ENCODE assay signal across 8 cellular contexts in the genomic region with DNA sequence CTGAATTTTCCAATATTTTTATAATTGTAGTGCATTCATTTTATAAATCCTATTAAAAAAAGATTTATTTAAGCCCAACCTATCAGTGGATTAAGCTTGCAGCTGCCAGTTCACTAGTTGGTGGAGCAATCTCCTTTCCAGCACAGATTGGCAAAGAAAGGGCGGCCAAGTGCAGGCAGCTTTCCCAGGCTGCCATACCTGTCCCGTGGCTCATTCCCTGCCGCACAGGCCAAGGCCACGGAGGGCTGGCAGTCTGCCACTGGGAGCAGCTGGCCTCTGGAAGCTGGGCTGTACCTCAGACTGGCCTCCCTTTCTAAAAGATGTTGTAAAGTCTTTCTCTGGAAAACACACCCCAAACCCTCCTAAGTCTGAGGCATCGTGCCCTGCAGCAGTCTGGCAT.
A peak's percentile ranks its signal among the peaks of the same experiment; 100 is the strongest.
DNase-seq lines count a peak whose midpoint lies in the region; ATAC-seq and TF ChIP-seq lines count a peak whose summit lies in the region.
"Had no signal": no experiment of that assay in that cellular context is flagged by ENCODE, and none has a peak within 500 bp of the region (broad histone marks: within the 10 kb centered on the region; RNA-seq: fewer than 3 reads in every experiment).

No MANE protein-coding gene starts in this region.

- H3T11ph ChIP-seq in H9 (ENCODE audit: low read length): no peak overlapping the region

- H3K4ac ChIP-seq in H9 (ENCODE audit: low read depth, low read length): no peak overlapping the region
- H3K4ac ChIP-seq in mesendoderm (ENCODE audit: low read depth, low read length): no peak overlapping the region

- H2BK12ac ChIP-seq in H9 (ENCODE audit: insufficient read length, low read depth, low read length): no peak overlapping the region

- no peak overlapping the region for H3K18ac ChIP-seq in H9 (ENCODE audit: insufficient read length, low read depth, low read length)
- H3K18ac ChIP-seq in mesendoderm (ENCODE audit: low read length): no peak overlapping the region

- no peak overlapping the region for H2BK120ac ChIP-seq in H9 (ENCODE audit: low read depth, low read length, poor library complexity, severe bottlenecking)
- no peak overlapping the region for H2BK120ac ChIP-seq in mesendoderm (ENCODE audit: low read depth, low read length)

- no peak overlapping the region for H3K56ac ChIP-seq in H9 (ENCODE audit: insufficient read length, low read depth, low read length)
- no peak overlapping the region for H3K56ac ChIP-seq in mesendoderm (ENCODE audit: low read length)

- H4K8ac ChIP-seq in H9 (replicated peaks; ENCODE audit: insufficient read length, low read depth, low read length) (no peak overlapping the region), mesendoderm (ENCODE audit: low read depth, low read length) (no peak overlapping the region)

- DNase-seq in LHCN-M2 (ENCODE audit: low read depth) (peak; percentile 93), amniotic stem cell (lab: John Stamatoyannopoulos, UW) (peak; percentile 33), hepatocyte (ENCODE audit: low spot score) (peak; percentile 34), upper lobe of right lung (peak; percentile 84), NCI-H1930 (lab: John Stamatoyannopoulos, UW) (no peak), H9 (no peak), mesendoderm (no peak)

- H3K4me2 ChIP-seq in hepatocyte (no peak overlapping the region), H9 (ENCODE audit: insufficient read depth, insufficient read length, low read length) (no peak overlapping the region), mesendoderm (ENCODE audit: low read length) (no peak overlapping the region)

- no peak overlapping the region for H3K27ac ChIP-seq in hepatocyte
- H3K27ac ChIP-seq in upper lobe of right lung: no peak overlapping the region
- H3K27ac ChIP-seq in H9 (ENCODE audit: insufficient read length, low read depth, low read length): no peak overlapping the region
- H3K27ac ChIP-seq in mesendoderm (ENCODE audit: low read depth, low read length): no peak overlapping the region
- H3K27ac ChIP-seq: parathyroid adenoma had no signal

- H4K91ac ChIP-seq in H9 (ENCODE audit: insufficient read length, low read depth, low read length): no peak overlapping the region

- H2AK5ac ChIP-seq in H9 (ENCODE audit: insufficient read length, low read length): no peak overlapping the region
- H2AK5ac ChIP-seq in mesendoderm (ENCODE audit: low read length): no peak overlapping the region

- H3K9ac ChIP-seq in H9 (ENCODE audit: extremely low read depth, insufficient read length, low read length) (no peak overlapping the region), mesendoderm (ENCODE audit: low read length) (no peak overlapping the region)
- H3K9ac ChIP-seq: parathyroid adenoma had no signal

- TF ChIP-seq CTCF in hepatocyte (IDR thresholded peaks at IDR 0.05; ENCODE audit: poor library complexity) (no peak), upper lobe of right lung (IDR thresholded peaks at IDR 0.05) (no peak), H9 (conservative IDR thresholded peaks at IDR 0.05) (no peak)

- H3K27me3 ChIP-seq in hepatocyte: no peaks in the 10 kb centered on the region
- no peaks in the 10 kb centered on the region for H3K27me3 ChIP-seq in upper lobe of right lung
- no peaks in the 10 kb centered on the region for H3K27me3 ChIP-seq in H9 (ENCODE audit: insufficient read depth, low read length)
- H3K27me3 ChIP-seq in mesendoderm (ENCODE audit: insufficient read depth, low read length, poor library complexity): no peaks in the 10 kb centered on the region

- no peaks in the 10 kb centered on the region for H3K36me3 Mint-ChIP-seq in H9 (ENCODE audit: insufficient read depth in 1 of 3, low read depth in 3 of 3)

- no peaks in the 10 kb centered on the region for H3K9me3 Mint-ChIP-seq in H9

- H3K36me3 ChIP-seq in hepatocyte (replicated peaks; ENCODE audit: insufficient read depth, low read depth): no peaks in the 10 kb centered on the region
- no peaks in the 10 kb centered on the region for H3K36me3 ChIP-seq in upper lobe of right lung
- no peaks in the 10 kb centered on the region for H3K36me3 ChIP-seq in mesendoderm (ENCODE audit: control insufficient read depth, insufficient read depth, low read length)

- no peaks in the 10 kb centered on the region for H3K27me3 Mint-ChIP-seq in H9 (ENCODE audit: low read depth)

- H4K5ac ChIP-seq in H9 (ENCODE audit: insufficient read length, low read depth, low read length) (no peak overlapping the region), mesendoderm (ENCODE audit: low read length) (no peak overlapping the region)

- intact Hi-C loops in upper lobe of right lung (cut with DNase I): no loop called here

- H3K79me2 ChIP-seq in hepatocyte: no peaks in the 10 kb centered on the region
- no peaks in the 10 kb centered on the region for H3K79me2 ChIP-seq in H9 (ENCODE audit: insufficient read depth, low read length)
- no peaks in the 10 kb centered on the region for H3K79me2 ChIP-seq in mesendoderm (ENCODE audit: control insufficient read depth, insufficient read depth, low read length)
- H3K79me2 ChIP-seq: parathyroid adenoma had no signal

- 68% methylated on average over 5 of the region's 5 CpGs for WGBS in hepatocyte (ENCODE audit: low lambda C conversion rate, missing lambda C conversion rate)
- no CpG with 5 or more reads among the region's 5 CpGs for WGBS in H9 (ENCODE audit: extremely low coverage, insufficient read length, low lambda C conversion rate)
- no CpG with 5 or more reads among the region's 5 CpGs for WGBS in mesendoderm (ENCODE audit: extremely low coverage, insufficient coverage, low lambda C conversion rate)

- no peak overlapping the region for H3K27ac Mint-ChIP-seq in H9

- H2BK15ac ChIP-seq in H9 (ENCODE audit: low read depth, low read length) (no peak overlapping the region), mesendoderm (replicated peaks; ENCODE audit: low read depth) (no peak overlapping the region)

- no peaks in the 10 kb centered on the region for H3K9me2 ChIP-seq in hepatocyte (replicated peaks; ENCODE audit: insufficient read depth)

- H3K79me1 ChIP-seq in H9 (ENCODE audit: insufficient read depth, low read depth, low read length, poor library complexity, severe bottlenecking) (no peaks in the 10 kb centered on the region), mesendoderm (ENCODE audit: low read length) (no peaks in the 10 kb centered on the region)

- no peak overlapping the region; the same call in 1 of the 2 replicates for H3K14ac ChIP-seq in H9 (ENCODE audit: insufficient read depth, low read length)

- no peaks in the 10 kb centered on the region for H3K9me3 ChIP-seq in hepatocyte (ENCODE audit: low read depth)
- no peaks in the 10 kb centered on the region for H3K9me3 ChIP-seq in upper lobe of right lung
- no peaks in the 10 kb centered on the region for H3K9me3 ChIP-seq in H9 (ENCODE audit: control insufficient read depth, low read depth, low read length)

- H4K20me1 ChIP-seq in hepatocyte (ENCODE audit: insufficient read depth, poor library complexity, severe bottlenecking) (no peaks in the 10 kb centered on the region), H9 (ENCODE audit: control insufficient read depth, insufficient read depth, insufficient read length) (no peaks in the 10 kb centered on the region)

- H3K4me3 ChIP-seq in hepatocyte (no peak overlapping the region), upper lobe of right lung (no peak overlapping the region), mesendoderm (ENCODE audit: low read length) (no peak overlapping the region)

- H2BK20ac ChIP-seq in H9 (ENCODE audit: low read depth, low read length, poor library complexity, severe bottlenecking): no peak overlapping the region

- no peak overlapping the region for H2AFZ ChIP-seq in hepatocyte
- no peak overlapping the region for H2AFZ ChIP-seq in H9 (ENCODE audit: low read length)
- H2AFZ ChIP-seq: parathyroid adenoma had no signal

- H3K23me2 ChIP-seq in H9 (ENCODE audit: insufficient read length, low read depth, low read length, poor library complexity, severe bottlenecking): no peaks in the 10 kb centered on the region

- peaks cover 15% of the 10 kb centered on the region for H3K4me1 ChIP-seq in hepatocyte (ENCODE audit: insufficient read depth)
- no peaks in the 10 kb centered on the region for H3K4me1 ChIP-seq in upper lobe of right lung
- H3K4me1 ChIP-seq in H9 (ENCODE audit: insufficient read depth, low read length): no peaks in the 10 kb centered on the region; the same call in 1 of the 2 replicates
- no peaks in the 10 kb centered on the region for H3K4me1 ChIP-seq in mesendoderm (ENCODE audit: control insufficient read depth, low read depth, low read length)
- H3K4me1 ChIP-seq: parathyroid adenoma had no signal

- H3K4me1 Mint-ChIP-seq in H9: peaks cover 8 to 9% of the 10 kb centered on the region in 2 experiments

- peak; percentile 85 for ATAC-seq in upper lobe of right lung

- H3K4me3 Mint-ChIP-seq in H9: no peak overlapping the region

- H2BK5ac ChIP-seq in H9 (ENCODE audit: insufficient read length, low read length) (no peak overlapping the region), mesendoderm (ENCODE audit: low read length) (no peak overlapping the region)

- H3K23ac ChIP-seq in H9 (ENCODE audit: insufficient read length, low read depth, low read length) (no peak overlapping the region), mesendoderm (ENCODE audit: low read length) (no peak overlapping the region)

Comparison
In these comparisons a context has a peak if more than half of its experiments do, and no peak if none do; other contexts are left out.
1. DNase-seq: peak in LHCN-M2 (single experiment), amniotic stem cell (single experiment), hepatocyte (single experiment) and upper lobe of right lung (single experiment); none in NCI-H1930 (0 of 2), H9 (single experiment) and mesendoderm (single experiment).